26 cellular contexts compared by ENCODE assay signal in genomic region chr20:45266977-45267376, GRCh38. TPM values are rescaled to one million over a fixed set of nuclear protein-coding genes. Genes with fewer than 3 reads are reported as not detected.
A peak's percentile ranks its signal among the peaks of the same experiment; 100 is the strongest.
DNase-seq lines count a peak whose midpoint lies in the region; ATAC-seq and TF ChIP-seq lines count a peak whose summit lies in the region.
"Had no signal": no experiment of that assay in that cellular context is flagged by ENCODE, and none has a peak within 500 bp of the region (broad histone marks: within the 10 kb centered on the region; RNA-seq: fewer than 3 reads in every experiment).

No MANE protein-coding gene starts in this region.

- H3K4me3 ChIP-seq in epithelial cell of proximal tubule (ENCODE audit: low read depth, low read length) = no peak overlapping the region
- no peak overlapping the region for H3K4me3 ChIP-seq in spleen
- H3K4me3 ChIP-seq: BLaER1, K562, MG63 had no signal

- no peak for TF ChIP-seq CTCF in VCaP (conservative IDR thresholded peaks at IDR 0.05)
- TF ChIP-seq CTCF in epithelial cell of proximal tubule (conservative IDR thresholded peaks at IDR 0.05; ENCODE audit: low read depth, low read length) = no peak
- no peak for TF ChIP-seq CTCF in nephron progenitor cell (IDR thresholded peaks at IDR 0.05)
- TF ChIP-seq CTCF in spleen (IDR thresholded peaks at IDR 0.05 in 8 of 11, conservative IDR thresholded peaks at IDR 0.05 in 3 of 11) = no peak

- no peak overlapping the region for H3K4me3 Mint-ChIP-seq in nephron progenitor cell
- no peak overlapping the region for H3K4me3 Mint-ChIP-seq in naive thymus-derived CD8-positive, alpha-beta T cell
- H3K4me3 Mint-ChIP-seq: CD4-positive, alpha-beta memory T cell; H9; HFFc6 had no signal

- H3K9me3 Mint-ChIP-seq in nephron progenitor cell = no peaks in the 10 kb centered on the region
- H3K9me3 Mint-ChIP-seq in naive thymus-derived CD8-positive, alpha-beta T cell = no peaks in the 10 kb centered on the region
- H3K9me3 Mint-ChIP-seq: H9, HFFc6 had no signal

- intact Hi-C loops in spleen (cut with DNase I; ENCODE audit: low total_unique reads) = no loop called here

- no peaks in the 10 kb centered on the region for H3K9me3 ChIP-seq in spleen
- H3K9me3 ChIP-seq: BLaER1, Caco-2, MG63, SK-N-SH had no signal

- peaks cover 7% of the 10 kb centered on the region for H3K4me1 Mint-ChIP-seq in nephron progenitor cell
- no peaks in the 10 kb centered on the region for H3K4me1 Mint-ChIP-seq in naive thymus-derived CD8-positive, alpha-beta T cell
- H3K4me1 Mint-ChIP-seq: CD4-positive, alpha-beta memory T cell had no signal

- H3K4me1 ChIP-seq in spleen = no peaks in the 10 kb centered on the region
- H3K4me1 ChIP-seq: BLaER1, Caco-2 had no signal

- no peaks in the 10 kb centered on the region for H3K36me3 ChIP-seq in spleen
- H3K36me3 ChIP-seq: BLaER1, MG63 had no signal

- POLR2A ChIA-PET in naive thymus-derived CD8-positive, alpha-beta T cell (lab: Charles Lee) = no interaction called here

- TF ChIP-seq POLR2A in spleen (IDR thresholded peaks at IDR 0.05) = no peak

- H3K27me3 ChIP-seq in spleen (replicated peaks in 1 of 7) = peaks cover 0 to 28% (median 0%) of the 10 kb centered on the region in 7 donors
- H3K27me3 ChIP-seq: BLaER1 had no signal

- H3K27ac Mint-ChIP-seq in nephron progenitor cell = peak overlapping the region; percentile 59
- H3K27ac Mint-ChIP-seq in naive thymus-derived CD8-positive, alpha-beta T cell = no peak overlapping the region
- H3K27ac Mint-ChIP-seq: CD4-positive, alpha-beta memory T cell; H9; HFFc6 had no signal

- DNase-seq in DMS153 (lab: John Stamatoyannopoulos, UW) (peak; percentile 40), DMS153 treated with DMSO at 0.1 percent for 48 hours (lab: John Stamatoyannopoulos, UW; ENCODE audit: unreplicated experiment) (no peak), epithelial cell of proximal tubule (ENCODE audit: low read depth) (peak; percentile 50), nephron progenitor cell (no peak), DMS53 (lab: John Stamatoyannopoulos, UW) (no peak), spleen (no peak)
- no peak for DNase-seq in naive thymus-derived CD8-positive, alpha-beta T cell
- DNase-seq: ACHN; Caco-2; CD4-positive, alpha-beta memory T cell; H9; HFFc6; MG63; NCI-H1417 treated with DMSO at 0.1 percent for 48 hours; NCI-H187 treated with DMSO at 0.1 percent for 48 hours; NCI-H2171; NCI-H446; NCI-H526; SIG-M5; SK-N-SH had no signal

- no peak for ATAC-seq in naive thymus-derived CD8-positive, alpha-beta T cell
- ATAC-seq: K562 had no signal

- peak overlapping the region; percentile 69 for H3K27ac ChIP-seq in VCaP
- no peak overlapping the region for H3K27ac ChIP-seq in spleen
- H3K27ac ChIP-seq: 22Rv1, BLaER1, RWPE1 had no signal

- no peaks in the 10 kb centered on the region for H3K36me3 Mint-ChIP-seq in nephron progenitor cell (ENCODE audit: low read depth)
- no peaks in the 10 kb centered on the region for H3K36me3 Mint-ChIP-seq in naive thymus-derived CD8-positive, alpha-beta T cell
- H3K36me3 Mint-ChIP-seq: CD4-positive, alpha-beta memory T cell had no signal

- peaks cover 26% of the 10 kb centered on the region for H3K27me3 Mint-ChIP-seq in nephron progenitor cell (ENCODE audit: low read depth, poor library complexity)
- H3K27me3 Mint-ChIP-seq in naive thymus-derived CD8-positive, alpha-beta T cell = peaks cover 6 to 65% (median 28%) of the 10 kb centered on the region in 5 donors

RNA-seq across cellular contexts. Expression of gene SLPI, which starts 12.6 kb away (rescaled TPM):
- 20.5 and 68.1 TPM in 2 replicates for total RNA-seq in epithelial cell of proximal tubule
- total RNA-seq in naive thymus-derived CD8-positive, alpha-beta T cell = not detected
- polyA plus RNA-seq in naive thymus-derived CD8-positive, alpha-beta T cell = not detected
- 10 to 100 TPM in 3 of 7 donors, 1 to 10 TPM in 4; 2.9 to 26.9 (median 9.0) TPM for total RNA-seq in spleen
- polyA plus RNA-seq in spleen = 10 to 100 TPM in 1 of 3 donors, 1 to 10 TPM in 2; 5.1 to 11.9 (median 8.4) TPM
- total RNA-seq: CD4-positive, alpha-beta memory T cell; H9; LHCN-M2 had no signal
- polyA plus RNA-seq: CD4-positive, alpha-beta memory T cell; K562; SK-N-SH had no signal

RNA-seq across cellular contexts. Expression of gene RBPJL, which starts 39.7 kb away (rescaled TPM):
- not detected in 2 replicates for total RNA-seq in epithelial cell of proximal tubule
- total RNA-seq in naive thymus-derived CD8-positive, alpha-beta T cell = not detected
- not detected for polyA plus RNA-seq in naive thymus-derived CD8-positive, alpha-beta T cell
- not detected for total RNA-seq in spleen
- polyA plus RNA-seq in spleen = under 1 TPM in 2 of 3 donors, not detected in 1; 0.05 to 0.09 TPM
- total RNA-seq: Caco-2; CD4-positive, alpha-beta memory T cell; HFFc6; K562; LHCN-M2 had no signal
- polyA plus RNA-seq: CD4-positive, alpha-beta memory T cell; K562; SK-N-SH had no signal

RNA-seq across cellular contexts. Expression of gene MATN4, which starts 41.1 kb away (rescaled TPM):
- total RNA-seq in epithelial cell of proximal tubule = not detected in 2 replicates
- total RNA-seq in naive thymus-derived CD8-positive, alpha-beta T cell = not detected
- polyA plus RNA-seq in naive thymus-derived CD8-positive, alpha-beta T cell = not detected
- not detected for total RNA-seq in spleen
- under 1 TPM in 2 of 3 donors, not detected in 1; 0.19 to 0.52 TPM for polyA plus RNA-seq in spleen
- total RNA-seq: Caco-2; CD4-positive, alpha-beta memory T cell; HFFc6 had no signal
- polyA plus RNA-seq: CD4-positive, alpha-beta memory T cell; K562 had no signal

RNA-seq across cellular contexts. Expression of gene SEMG2, which starts 45.8 kb away (rescaled TPM):
- total RNA-seq in epithelial cell of proximal tubule (not detected in 2 replicates), spleen (not detected)
- total RNA-seq in naive thymus-derived CD8-positive, alpha-beta T cell = not detected
- polyA plus RNA-seq in naive thymus-derived CD8-positive, alpha-beta T cell = not detected
- not detected for polyA plus RNA-seq in spleen
- total RNA-seq: Caco-2; CD4-positive, alpha-beta memory T cell; H9; HFFc6; K562; LHCN-M2 had no signal
- polyA plus RNA-seq: CD4-positive, alpha-beta memory T cell; K562; SK-N-SH had no signal

Comparison
In these comparisons a context has a peak if more than half of its experiments do, and no peak if none do; other contexts are left out.
1. DNase-seq: peak in DMS153 (single experiment) and epithelial cell of proximal tubule (single experiment); none in DMS153 treated with DMSO at 0.1 percent for 48 hours (single experiment), nephron progenitor cell (single experiment), DMS53 (single experiment), naive thymus-derived CD8-positive, alpha-beta T cell (0 of 10) and spleen (single experiment).